In genomic region chr1:156768610-156769295, GRCh38 we compare ENCODE assay signal across 1 cellular context.
TF ChIP-seq lines count a peak whose summit lies in the region.

No MANE protein-coding gene starts in this region.

TF ChIP-seq in HCT116, 20 proteins besides CTCF, POLR2A, EP300 and RAD21:
- no peak for TF ChIP-seq ZFX (IDR thresholded peaks at IDR 0.05)
- no peak for TF ChIP-seq EZH2phosphoT487 (IDR thresholded peaks at IDR 0.05; ENCODE audit: borderline replicate concordance)
- TF ChIP-seq TCF7L2 (IDR thresholded peaks at IDR 0.05; ENCODE audit: borderline replicate concordance, extremely low read depth, insufficient read depth, insufficient read length): no peak
- no peak for TF ChIP-seq POLR2AphosphoS5 (IDR thresholded peaks at IDR 0.05; ENCODE audit: low read depth, low read length)
- no peak for TF ChIP-seq ZBTB33 (IDR thresholded peaks at IDR 0.05; ENCODE audit: extremely low read depth, insufficient replicate concordance, low read length)
- TF ChIP-seq JUND (IDR thresholded peaks at IDR 0.05): no peak
- TF ChIP-seq SP1 (IDR thresholded peaks at IDR 0.05; ENCODE audit: low read depth): no peak
- TF ChIP-seq, protein P1, sequence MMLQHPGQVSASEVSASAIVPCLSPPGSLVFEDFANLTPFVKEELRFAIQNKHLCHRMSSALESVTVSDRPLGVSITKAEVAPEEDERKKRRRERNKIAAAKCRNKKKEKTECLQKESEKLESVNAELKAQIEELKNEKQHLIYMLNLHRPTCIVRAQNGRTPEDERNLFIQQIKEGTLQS (IDR thresholded peaks at IDR 0.05): no peak
- no peak for TF ChIP-seq EZH2 (IDR thresholded peaks at IDR 0.05)
